10 cellular contexts compared by ENCODE assay signal in genomic region chr11:73326929-73327811, GRCh38.
DNase-seq lines count a peak whose midpoint lies in the region; ATAC-seq and TF ChIP-seq lines count a peak whose summit lies in the region.
"Had no signal": no experiment of that assay in that cellular context is flagged by ENCODE, and none has a peak within 500 bp of the region (broad histone marks: within the 10 kb centered on the region; RNA-seq: fewer than 3 reads in every experiment).

No MANE protein-coding gene starts in this region.

- H4K20me1 ChIP-seq in BLaER1, result no peaks in the 10 kb centered on the region

- H3K4me3 Mint-ChIP-seq in nephron, result no peak overlapping the region
- H3K4me3 Mint-ChIP-seq: stimulated activated naive CD8-positive, alpha-beta T cell treated with anti-CD3 and anti-CD28 coated beads, Interleukin-15, Interleukin-2, amounts not matched to agents 100 ng/mL and 50 ng/mL, for 24 hours had no signal

- H3K9ac ChIP-seq in BLaER1, result no peak overlapping the region

- no peak overlapping the region for H3K4me3 ChIP-seq in BLaER1
- H3K4me3 ChIP-seq in HFF-Myc (replicated peaks; ENCODE audit: low read depth, low read length), result no peak overlapping the region
- H3K4me3 ChIP-seq in cardiac fibroblast (replicated peaks in 1 of 2; ENCODE audit: low read depth in 2 of 2, low read length in 2 of 2), result no peak overlapping the region

- H3K36me3 Mint-ChIP-seq in nephron (ENCODE audit: low read depth), result peaks cover 22% of the 10 kb centered on the region

- H3K27ac Mint-ChIP-seq in nephron, result peak overlapping the region; percentile 91 to 98 (median 96)
- H3K27ac Mint-ChIP-seq: stimulated activated naive CD8-positive, alpha-beta T cell treated with anti-CD3 and anti-CD28 coated beads, Interleukin-15, Interleukin-2, amounts not matched to agents 100 ng/mL and 50 ng/mL, for 24 hours had no signal

- DNase-seq in HFF-Myc (ENCODE audit: extremely low read depth, low read depth) (peak; percentile 76), cardiac fibroblast (ENCODE audit: low read depth in 2 of 2) (peak; percentile 57 to 93), pons (ENCODE audit: low spot score) (no peak)
- no peak for DNase-seq in activated naive CD4-positive, alpha-beta T cell (lab: John Stamatoyannopoulos, UW)
- DNase-seq: erythroblast had no signal

- H3K36me3 ChIP-seq in BLaER1, result no peaks in the 10 kb centered on the region

- ATAC-seq in GM18502 (IDR thresholded peaks at IDR 0.05; ENCODE audit: poor library complexity, unreplicated experiment), result no peak
- ATAC-seq in GM21737 (IDR thresholded peaks at IDR 0.05; ENCODE audit: unreplicated experiment), result no peak

- H3K9me3 Mint-ChIP-seq in nephron, result no peaks in the 10 kb centered on the region
- H3K9me3 Mint-ChIP-seq: stimulated activated naive CD8-positive, alpha-beta T cell treated with anti-CD3 and anti-CD28 coated beads, Interleukin-15, Interleukin-2, amounts not matched to agents 100 ng/mL and 50 ng/mL, for 24 hours had no signal

- H3K27me3 ChIP-seq in BLaER1, result no peaks in the 10 kb centered on the region

- peaks cover 94% of the 10 kb centered on the region for H3K4me1 Mint-ChIP-seq in nephron

- H3K4me2 ChIP-seq in BLaER1, result 0 out of 2 replicates have a peak overlapping the region, but pooled peaks have one; percentile 6

- H3K27me3 Mint-ChIP-seq in nephron (ENCODE audit: low read depth), result no peaks in the 10 kb centered on the region
- H3K27me3 Mint-ChIP-seq: stimulated activated naive CD8-positive, alpha-beta T cell treated with anti-CD3 and anti-CD28 coated beads, Interleukin-15, Interleukin-2, amounts not matched to agents 100 ng/mL and 50 ng/mL, for 24 hours had no signal

- H3K27ac ChIP-seq in BLaER1, result peak overlapping the region; percentile 24; the same call in 1 of the 2 replicates

- TF ChIP-seq CTCF in HFF-Myc (IDR thresholded peaks at IDR 0.05; ENCODE audit: low read depth, low read length, missing control alignments) (no peak), cardiac fibroblast (IDR thresholded peaks at IDR 0.05; ENCODE audit: low read depth, low read length) (no peak), nephron (IDR thresholded peaks at IDR 0.05; ENCODE audit: unreplicated experiment in 3 of 3) (no peak)

- H3K9me3 ChIP-seq in BLaER1, result no peaks in the 10 kb centered on the region

- peaks cover 64% of the 10 kb centered on the region for H3K4me1 ChIP-seq in BLaER1

Comparison
In these comparisons a context has a peak if more than half of its experiments do, and no peak if none do; other contexts are left out.
1. DNase-seq: peak in HFF-Myc (single experiment) and cardiac fibroblast (2 of 2); none in pons (single experiment) and activated naive CD4-positive, alpha-beta T cell (0 of 4).